ENCODE assay signal across 9 cellular contexts in genomic region chr12:5945071-5946008, GRCh38. TPM values are rescaled to one million over a fixed set of nuclear protein-coding genes. Genes with fewer than 3 reads are reported as not detected.
A peak's percentile ranks its signal among the peaks of the same experiment; 100 is the strongest.
DNase-seq lines count a peak whose midpoint lies in the region; ATAC-seq lines count a peak whose summit lies in the region.
"Had no signal": no experiment of that assay in that cellular context is flagged by ENCODE, and none has a peak within 500 bp of the region (broad histone marks: within the 10 kb centered on the region; RNA-seq: fewer than 3 reads in every experiment).

Gene ANO2, minus strand, starts transcription at chr12:5945259. Its CDS starts 42 bp downstream, at chr12:5945217.

- H3K27me3 Mint-ChIP-seq in stimulated activated memory B cell treated with anti-CD40 and anti-IgM and Interleukin-4, amounts not matched to agents 10 μg/mL and 1 μg/mL and 100 μg/mL, for 72 hours: peaks cover 79% of the 10 kb centered on the region
- H3K27me3 Mint-ChIP-seq in activated CD4-positive, alpha-beta memory T cell treated with anti-CD3 and anti-CD28 coated beads for 36 hours: peaks cover 54% of the 10 kb centered on the region

- H3K27me3 ChIP-seq in trophoblast cell (ENCODE audit: insufficient read depth, low read length): no peaks in the 10 kb centered on the region

- H4K91ac ChIP-seq in trophoblast cell (ENCODE audit: low read depth, low read length): peak within 1 kb of the TSS; percentile 52

- H2BK12ac ChIP-seq in trophoblast cell (ENCODE audit: low read length): peak within 1 kb of the TSS; percentile 77

- ATAC-seq in GM21367 (IDR thresholded peaks at IDR 0.05; ENCODE audit: unreplicated experiment) (no peak), HG02870 (IDR thresholded peaks at IDR 0.05; ENCODE audit: unreplicated experiment) (no peak)
- ATAC-seq in stimulated activated memory B cell treated with anti-CD40 and anti-IgM and Interleukin-4, amounts not matched to agents 10 μg/mL and 1 μg/mL and 100 μg/mL, for 72 hours: no peak

- H3K27ac Mint-ChIP-seq in stimulated activated memory B cell treated with anti-CD40 and anti-IgM and Interleukin-4, amounts not matched to agents 10 μg/mL and 1 μg/mL and 100 μg/mL, for 72 hours: no peak within 1 kb of the TSS
- H3K27ac Mint-ChIP-seq in activated CD4-positive, alpha-beta memory T cell treated with anti-CD3 and anti-CD28 coated beads for 36 hours: no peak within 1 kb of the TSS

- DNase-seq in DMS79 treated with DMSO at 0.1 percent for 48 hours (lab: John Stamatoyannopoulos, UW) (peak; percentile 49), RPMI7951 (ENCODE audit: low read depth) (peak; percentile 16), glomerular visceral epithelial cell (ENCODE audit: extremely low spot score) (peak; percentile 15), trophoblast cell (peak; percentile 86 to 87)
- no peak for DNase-seq in activated CD4-positive, alpha-beta memory T cell treated with anti-CD3 and anti-CD28 coated beads for 36 hours

- peaks cover 4% of the 10 kb centered on the region for H3K79me2 ChIP-seq in trophoblast cell (ENCODE audit: control insufficient read depth, insufficient read depth, low read length, poor library complexity)

- no peaks in the 10 kb centered on the region for H3K9me3 Mint-ChIP-seq in stimulated activated memory B cell treated with anti-CD40 and anti-IgM and Interleukin-4, amounts not matched to agents 10 μg/mL and 1 μg/mL and 100 μg/mL, for 72 hours
- no peaks in the 10 kb centered on the region for H3K9me3 Mint-ChIP-seq in activated CD4-positive, alpha-beta memory T cell treated with anti-CD3 and anti-CD28 coated beads for 36 hours

- no peak within 1 kb of the TSS for H2BK5ac ChIP-seq in trophoblast cell (ENCODE audit: low read depth, low read length, poor library complexity)

- H3K4me1 Mint-ChIP-seq in stimulated activated memory B cell treated with anti-CD40 and anti-IgM and Interleukin-4, amounts not matched to agents 10 μg/mL and 1 μg/mL and 100 μg/mL, for 72 hours: no peaks in the 10 kb centered on the region
- peaks cover 2% of the 10 kb centered on the region for H3K4me1 Mint-ChIP-seq in activated CD4-positive, alpha-beta memory T cell treated with anti-CD3 and anti-CD28 coated beads for 36 hours (ENCODE audit: low read depth)

- H3K4me3 ChIP-seq in trophoblast cell (ENCODE audit: low read depth, low read length): peak within 1 kb of the TSS; percentile 74

- no peaks in the 10 kb centered on the region for H3K36me3 ChIP-seq in trophoblast cell (ENCODE audit: control insufficient read depth in 1 of 2, insufficient read depth in 2 of 2, low read length in 2 of 2)

- intact Hi-C loops in activated CD4-positive, alpha-beta memory T cell treated with anti-CD3 and anti-CD28 coated beads for 36 hours (cut with micrococcal nuclease): no loop called here

- H2AK5ac ChIP-seq in trophoblast cell (ENCODE audit: low read length): no peak within 1 kb of the TSS

- H3K14ac ChIP-seq in trophoblast cell (ENCODE audit: low read length): peak within 1 kb of the TSS; percentile 66

- peak within 1 kb of the TSS; percentile 88 for H3K4me2 ChIP-seq in trophoblast cell (ENCODE audit: low read length)

- H4K12ac ChIP-seq in trophoblast cell (ENCODE audit: low read depth, low read length): peak within 1 kb of the TSS; percentile 76

- peaks cover 5 to 8% of the 10 kb centered on the region in 2 experiments for H3K4me1 ChIP-seq in trophoblast cell (ENCODE audit: control insufficient read depth in 1 of 2, insufficient read depth in 2 of 2, low read length in 2 of 2)

- H3K4me3 Mint-ChIP-seq in stimulated activated memory B cell treated with anti-CD40 and anti-IgM and Interleukin-4, amounts not matched to agents 10 μg/mL and 1 μg/mL and 100 μg/mL, for 72 hours: no peak within 1 kb of the TSS
- H3K4me3 Mint-ChIP-seq in activated CD4-positive, alpha-beta memory T cell treated with anti-CD3 and anti-CD28 coated beads for 36 hours: no peak within 1 kb of the TSS

- POLR2A ChIA-PET in activated CD4-positive, alpha-beta memory T cell treated with anti-CD3 and anti-CD28 coated beads for 36 hours (lab: Charles Lee): no interaction called here

- H3K18ac ChIP-seq in trophoblast cell (ENCODE audit: low read length): peak within 1 kb of the TSS; percentile 59

- peak within 1 kb of the TSS; percentile 63 for H3K4ac ChIP-seq in trophoblast cell (ENCODE audit: low read depth, low read length)

- CTCF ChIA-PET in activated CD4-positive, alpha-beta memory T cell treated with anti-CD3 and anti-CD28 coated beads for 36 hours (lab: Charles Lee): no interaction called here

- no peak within 1 kb of the TSS for H3K23ac ChIP-seq in trophoblast cell (ENCODE audit: low read length)

- H3K79me1 ChIP-seq in trophoblast cell (ENCODE audit: low read length): peaks cover 7% of the 10 kb centered on the region

- no CpG with 5 or more reads among the region's 66 CpGs for WGBS in trophoblast cell (ENCODE audit: extremely low coverage, insufficient coverage, insufficient read length)

- no peaks in the 10 kb centered on the region for H3K36me3 Mint-ChIP-seq in stimulated activated memory B cell treated with anti-CD40 and anti-IgM and Interleukin-4, amounts not matched to agents 10 μg/mL and 1 μg/mL and 100 μg/mL, for 72 hours
- H3K36me3 Mint-ChIP-seq in activated CD4-positive, alpha-beta memory T cell treated with anti-CD3 and anti-CD28 coated beads for 36 hours: no peaks in the 10 kb centered on the region

- peak within 1 kb of the TSS; percentile 80 for H4K8ac ChIP-seq in trophoblast cell (ENCODE audit: low read depth, low read length)

- H3K9ac ChIP-seq in trophoblast cell (ENCODE audit: low read length): peak within 1 kb of the TSS; percentile 70

- H3K9me3 ChIP-seq in trophoblast cell (ENCODE audit: insufficient read depth, low read depth, low read length): peaks cover 1% of the 10 kb centered on the region

- peak within 1 kb of the TSS; percentile 86 for H2AFZ ChIP-seq in trophoblast cell (ENCODE audit: insufficient read depth, low read length, poor library complexity)

- peak within 1 kb of the TSS; percentile 77 for H2BK120ac ChIP-seq in trophoblast cell (ENCODE audit: insufficient read depth, low read length, poor library complexity)

- no peak within 1 kb of the TSS for H3K27ac ChIP-seq in trophoblast cell (ENCODE audit: low read depth, low read length)

RNA-seq across cellular contexts. Expression of gene ANO2, which starts in this region (rescaled TPM):
- 2.1 and 2.9 TPM in 2 replicates for total RNA-seq in RPMI7951 (2014; rRNA removed; shearing (Covaris generic))
- 0.99 and 1.2 TPM in 2 replicates for polyA plus RNA-seq in trophoblast cell (2013)
- not detected for total RNA-seq in activated CD4-positive, alpha-beta memory T cell treated with anti-CD3 and anti-CD28 coated beads for 36 hours
- total RNA-seq: T-helper 2 cell treated with Interferon-gamma antibody and Interleukin-4, amounts not matched to agents 100 ng/mL and 5 ng/mL, for 36 hours had no signal
